18 cellular contexts compared by ENCODE assay signal in the genomic region with DNA sequence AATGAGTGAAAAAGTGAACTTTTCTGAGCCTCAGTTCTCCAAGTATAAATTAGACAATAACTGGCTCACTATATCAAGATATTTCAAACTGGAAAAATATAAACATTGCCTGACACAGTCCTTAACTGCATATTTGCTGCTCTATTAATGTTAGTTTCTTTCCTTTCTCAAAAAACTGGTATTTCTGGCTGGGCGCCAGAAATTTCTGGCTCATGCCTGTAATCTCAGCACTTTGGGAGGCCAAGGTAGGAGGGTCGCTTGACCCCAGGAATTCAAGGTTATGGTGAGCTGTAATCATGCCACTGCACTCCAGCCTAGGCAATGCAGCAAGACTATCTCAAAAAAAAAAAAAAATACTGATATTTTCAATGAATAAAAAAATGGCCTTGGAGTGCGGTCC.
"Had no signal": no experiment of that assay in that cellular context is flagged by ENCODE, and none has a peak within 500 bp of the region (broad histone marks: within the 10 kb centered on the region; RNA-seq: fewer than 3 reads in every experiment).

No MANE protein-coding gene starts in this region.

- H3K27ac Mint-ChIP-seq: naive thymus-derived CD8-positive, alpha-beta T cell; stimulated activated memory B cell treated with anti-CD40 and anti-IgM and Interleukin-4, amounts not matched to agents 10 μg/mL and 1 μg/mL and 100 μg/mL, for 72 hours; stimulated activated naive CD8-positive, alpha-beta T cell treated with anti-CD3 and anti-CD28 coated beads, Interleukin-15, amount 100 ng/mL, for 72 hours had no signal

- H3K4me1 ChIP-seq: colonic mucosa, heart left ventricle, spleen had no signal

- H3K4me3 ChIP-seq: colonic mucosa, heart left ventricle, mucosa of descending colon, spleen, thoracic aorta had no signal

- H3K9me3 ChIP-seq: colonic mucosa, heart left ventricle, mucosa of descending colon, neutrophil, spleen, thoracic aorta had no signal

- H3K4me3 Mint-ChIP-seq: naive thymus-derived CD8-positive, alpha-beta T cell; stimulated activated memory B cell treated with anti-CD40 and anti-IgM and Interleukin-4, amounts not matched to agents 10 μg/mL and 1 μg/mL and 100 μg/mL, for 72 hours; stimulated activated naive CD8-positive, alpha-beta T cell treated with anti-CD3 and anti-CD28 coated beads, Interleukin-15, amount 100 ng/mL, for 72 hours had no signal

- H3K27me3 ChIP-seq: colonic mucosa, neutrophil, spleen had no signal

- H3K27ac ChIP-seq: colonic mucosa, heart left ventricle, neutrophil, spleen, thoracic aorta had no signal

- H3K27me3 Mint-ChIP-seq: naive thymus-derived CD8-positive, alpha-beta T cell; stimulated activated memory B cell treated with anti-CD40 and anti-IgM and Interleukin-4, amounts not matched to agents 10 μg/mL and 1 μg/mL and 100 μg/mL, for 72 hours; stimulated activated naive CD8-positive, alpha-beta T cell treated with anti-CD3 and anti-CD28 coated beads, Interleukin-15, amount 100 ng/mL, for 72 hours had no signal

- H3K36me3 ChIP-seq: colonic mucosa, heart left ventricle, neutrophil, spleen, thoracic aorta had no signal

- H3K36me3 Mint-ChIP-seq: stimulated activated memory B cell treated with anti-CD40 and anti-IgM and Interleukin-4, amounts not matched to agents 10 μg/mL and 1 μg/mL and 100 μg/mL, for 72 hours had no signal

- H3K4me1 Mint-ChIP-seq: naive thymus-derived CD8-positive, alpha-beta T cell; stimulated activated memory B cell treated with anti-CD40 and anti-IgM and Interleukin-4, amounts not matched to agents 10 μg/mL and 1 μg/mL and 100 μg/mL, for 72 hours; stimulated activated naive CD8-positive, alpha-beta T cell treated with anti-CD3 and anti-CD28 coated beads, Interleukin-15, amount 100 ng/mL, for 72 hours had no signal

- DNase-seq: colonic mucosa; effector CD4-positive, alpha-beta T cell; heart left ventricle; hippocampal formation; kidney glomerular epithelial cell; mesendoderm; mucosa of descending colon; naive thymus-derived CD8-positive, alpha-beta T cell; spleen; stimulated activated CD4-positive, alpha-beta T cell treated with anti-CD3 and anti-CD28 coated beads, Interleukin-15, amount 100 ng/mL, for 24 hours; stimulated activated CD4-positive, alpha-beta T cell treated with anti-CD3 and anti-CD28 coated beads, Interleukin-1b, Interleukin-23, amount 100 ng/mL, for 48 hours; stimulated activated CD4-positive, alpha-beta T cell treated with anti-CD3 and anti-CD28 coated beads, Interleukin-4, amount 100 ng/mL, for 24 hours; stimulated activated naive CD8-positive, alpha-beta T cell treated with anti-CD3 and anti-CD28 coated beads, Interleukin-15, amount 100 ng/mL, for 72 hours; substantia nigra had no signal

- H3K9me3 Mint-ChIP-seq: stimulated activated memory B cell treated with anti-CD40 and anti-IgM and Interleukin-4, amounts not matched to agents 10 μg/mL and 1 μg/mL and 100 μg/mL, for 72 hours had no signal

- ATAC-seq: heart left ventricle; mucosa of descending colon; naive thymus-derived CD8-positive, alpha-beta T cell; sciatic nerve; stimulated activated memory B cell treated with anti-CD40 and anti-IgM and Interleukin-4, amounts not matched to agents 10 μg/mL and 1 μg/mL and 100 μg/mL, for 72 hours; stimulated activated naive CD8-positive, alpha-beta T cell treated with anti-CD3 and anti-CD28 coated beads, Interleukin-15, amount 100 ng/mL, for 72 hours had no signal
